1 cellular context compared by ENCODE assay signal in genomic region chr1:112718691-112719418, GRCh38.
TF ChIP-seq lines count a peak whose summit lies in the region.

No MANE protein-coding gene starts in this region.

TF ChIP-seq in HepG2, 621 proteins besides CTCF, POLR2A, EP300 and RAD21 (continued from another document):
- TF ChIP-seq, protein P1, sequence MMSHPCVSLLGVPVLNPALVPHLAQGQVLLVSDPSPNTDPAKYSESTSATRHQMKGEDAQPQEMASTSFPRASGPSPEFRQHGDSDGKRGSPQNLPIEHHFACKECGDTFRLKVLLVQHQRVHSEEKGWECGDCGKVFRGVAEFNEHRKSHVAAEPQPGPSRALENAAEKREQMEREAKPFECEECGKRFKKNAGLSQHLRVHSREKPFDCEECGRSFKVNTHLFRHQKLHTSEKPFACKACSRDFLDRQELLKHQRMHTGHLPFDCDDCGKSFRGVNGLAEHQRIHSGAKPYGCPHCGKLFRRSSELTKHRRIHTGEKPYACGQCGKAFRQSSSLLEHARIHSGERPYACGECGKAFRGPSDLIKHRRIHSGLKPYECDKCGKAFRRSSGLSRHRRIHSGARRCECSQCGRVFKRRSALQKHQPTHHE (CRISPR knock-in tag; IDR thresholded peaks at IDR 0.05; ENCODE audit: borderline replicate concordance): no peak
- TF ChIP-seq HNRNPL (IDR thresholded peaks at IDR 0.05; ENCODE audit: low read depth, low read length) (peak; percentile 96), ZNF326 (CRISPR knock-in tag; IDR thresholded peaks at IDR 0.05; ENCODE audit: borderline replicate concordance) (no peak), ZNF484 (CRISPR knock-in tag; IDR thresholded peaks at IDR 0.05; ENCODE audit: borderline replicate concordance, low read depth) (no peak)
- TF ChIP-seq, protein P2, sequence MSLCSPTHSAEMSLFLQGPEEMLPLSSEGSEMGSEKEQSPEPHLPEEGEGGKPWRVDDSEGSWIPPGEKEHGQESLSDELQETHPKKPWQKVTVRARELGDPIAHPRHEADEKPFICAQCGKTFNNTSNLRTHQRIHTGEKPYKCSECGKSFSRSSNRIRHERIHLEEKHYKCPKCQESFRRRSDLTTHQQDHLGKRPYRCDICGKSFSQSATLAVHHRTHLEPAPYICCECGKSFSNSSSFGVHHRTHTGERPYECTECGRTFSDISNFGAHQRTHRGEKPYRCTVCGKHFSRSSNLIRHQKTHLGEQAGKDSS (CRISPR knock-in tag; IDR thresholded peaks at IDR 0.05; ENCODE audit: borderline replicate concordance, low read depth): 0 out of 2 replicates have a peak, but pooled peaks have one; percentile 46
- TF ChIP-seq, protein P3, sequence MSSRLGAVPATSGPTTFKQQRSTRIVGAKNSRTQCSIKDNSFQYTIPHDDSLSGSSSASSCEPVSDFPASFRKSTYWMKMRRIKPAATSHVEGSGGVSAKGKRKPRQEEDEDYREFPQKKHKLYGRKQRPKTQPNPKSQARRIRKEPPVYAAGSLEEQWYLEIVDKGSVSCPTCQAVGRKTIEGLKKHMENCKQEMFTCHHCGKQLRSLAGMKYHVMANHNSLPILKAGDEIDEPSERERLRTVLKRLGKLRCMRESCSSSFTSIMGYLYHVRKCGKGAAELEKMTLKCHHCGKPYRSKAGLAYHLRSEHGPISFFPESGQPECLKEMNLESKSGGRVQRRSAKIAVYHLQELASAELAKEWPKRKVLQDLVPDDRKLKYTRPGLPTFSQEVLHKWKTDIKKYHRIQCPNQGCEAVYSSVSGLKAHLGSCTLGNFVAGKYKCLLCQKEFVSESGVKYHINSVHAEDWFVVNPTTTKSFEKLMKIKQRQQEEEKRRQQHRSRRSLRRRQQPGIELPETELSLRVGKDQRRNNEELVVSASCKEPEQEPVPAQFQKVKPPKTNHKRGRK (CRISPR knock-in tag; IDR thresholded peaks at IDR 0.05): no peak
